ENCODE assay signal across 15 cellular contexts in genomic region chr18:27075828-27076227, GRCh38.
"Had no signal": no experiment of that assay in that cellular context is flagged by ENCODE, and none has a peak within 500 bp of the region (broad histone marks: within the 10 kb centered on the region; RNA-seq: fewer than 3 reads in every experiment).

No MANE protein-coding gene starts in this region.

- H3K4me3 Mint-ChIP-seq: activated CD4-positive, alpha-beta memory T cell treated with anti-CD3 and anti-CD28 coated beads, Interleukin-2, amount 10 ng/mL, durations not matched to agents 7 days and 5 days; activated CD4-positive, alpha-beta T cell treated with anti-CD3 and anti-CD28 coated beads for 36 hours; natural killer cell treated with Interleukin-12 subunit alpha and Interleukin-12 subunit beta and Interleukin-15 and Interleukin-18, amount 100 ng/mL, for 72 hours; stimulated activated naive B cell treated with anti-CD40 and anti-IgM and Interleukin-4, amounts not matched to agents 10 μg/mL and 1 μg/mL and 100 μg/mL, for 72 hours had no signal

- H3K36me3 ChIP-seq: esophagus squamous epithelium, left ventricle myocardium inferior, spleen, transverse colon had no signal

- ATAC-seq: activated CD4-positive, alpha-beta T cell treated with anti-CD3 and anti-CD28 coated beads for 36 hours; natural killer cell treated with Interleukin-12 subunit alpha and Interleukin-12 subunit beta and Interleukin-15 and Interleukin-18, amount 100 ng/mL, for 72 hours; sciatic nerve; stimulated activated naive B cell treated with anti-CD40 and anti-IgM and Interleukin-4, amounts not matched to agents 10 μg/mL and 1 μg/mL and 100 μg/mL, for 72 hours had no signal

- H3K27me3 Mint-ChIP-seq: activated CD4-positive, alpha-beta memory T cell treated with anti-CD3 and anti-CD28 coated beads, Interleukin-2, amount 10 ng/mL, durations not matched to agents 7 days and 5 days; activated CD4-positive, alpha-beta T cell treated with anti-CD3 and anti-CD28 coated beads for 36 hours; natural killer cell treated with Interleukin-12 subunit alpha and Interleukin-12 subunit beta and Interleukin-15 and Interleukin-18, amount 100 ng/mL, for 72 hours; stimulated activated naive B cell treated with anti-CD40 and anti-IgM and Interleukin-4, amounts not matched to agents 10 μg/mL and 1 μg/mL and 100 μg/mL, for 72 hours had no signal

- H3K4me1 Mint-ChIP-seq: activated CD4-positive, alpha-beta memory T cell treated with anti-CD3 and anti-CD28 coated beads, Interleukin-2, amount 10 ng/mL, durations not matched to agents 7 days and 5 days; activated CD4-positive, alpha-beta T cell treated with anti-CD3 and anti-CD28 coated beads for 36 hours; stimulated activated naive B cell treated with anti-CD40 and anti-IgM and Interleukin-4, amounts not matched to agents 10 μg/mL and 1 μg/mL and 100 μg/mL, for 72 hours had no signal

- H3K4me3 ChIP-seq: esophagus squamous epithelium, left ventricle myocardium inferior, spleen, transverse colon had no signal

- H3K27ac Mint-ChIP-seq: activated CD4-positive, alpha-beta memory T cell treated with anti-CD3 and anti-CD28 coated beads, Interleukin-2, amount 10 ng/mL, durations not matched to agents 7 days and 5 days; activated CD4-positive, alpha-beta T cell treated with anti-CD3 and anti-CD28 coated beads for 36 hours; natural killer cell treated with Interleukin-12 subunit alpha and Interleukin-12 subunit beta and Interleukin-15 and Interleukin-18, amount 100 ng/mL, for 72 hours; stimulated activated naive B cell treated with anti-CD40 and anti-IgM and Interleukin-4, amounts not matched to agents 10 μg/mL and 1 μg/mL and 100 μg/mL, for 72 hours had no signal

- H3K9me3 ChIP-seq: esophagus squamous epithelium, left ventricle myocardium inferior, spleen, transverse colon had no signal

- DNase-seq: activated CD4-positive, alpha-beta memory T cell treated with anti-CD3 and anti-CD28 coated beads, Interleukin-2, amount 10 ng/mL, durations not matched to agents 7 days and 5 days; activated CD4-positive, alpha-beta T cell treated with anti-CD3 and anti-CD28 coated beads for 36 hours; esophagus squamous epithelium; foreskin fibroblast; glutamatergic neuron; left ventricle myocardium inferior; mesenchymal stem cell; spleen; stimulated activated CD4-positive, alpha-beta T cell treated with anti-CD3 and anti-CD28 coated beads, Interleukin-1b, Interleukin-23, amount 100 ng/mL, for 48 hours; stimulated activated naive B cell treated with anti-CD40 and anti-IgM and Interleukin-4, amounts not matched to agents 10 μg/mL and 1 μg/mL and 100 μg/mL, for 72 hours; substantia nigra; transverse colon had no signal

- H3K27ac ChIP-seq: esophagus squamous epithelium, left ventricle myocardium inferior, spleen, transverse colon, VCaP had no signal

- H3K36me3 Mint-ChIP-seq: natural killer cell treated with Interleukin-12 subunit alpha and Interleukin-12 subunit beta and Interleukin-15 and Interleukin-18, amount 100 ng/mL, for 72 hours; stimulated activated naive B cell treated with anti-CD40 and anti-IgM and Interleukin-4, amounts not matched to agents 10 μg/mL and 1 μg/mL and 100 μg/mL, for 72 hours had no signal

- H3K4me1 ChIP-seq: esophagus squamous epithelium, left ventricle myocardium inferior, spleen, transverse colon had no signal

- H3K9me3 Mint-ChIP-seq: activated CD4-positive, alpha-beta memory T cell treated with anti-CD3 and anti-CD28 coated beads, Interleukin-2, amount 10 ng/mL, durations not matched to agents 7 days and 5 days; stimulated activated naive B cell treated with anti-CD40 and anti-IgM and Interleukin-4, amounts not matched to agents 10 μg/mL and 1 μg/mL and 100 μg/mL, for 72 hours had no signal

- H3K27me3 ChIP-seq: esophagus squamous epithelium, spleen, transverse colon had no signal
